ENCODE assay signal across 19 cellular contexts in the genomic region with DNA sequence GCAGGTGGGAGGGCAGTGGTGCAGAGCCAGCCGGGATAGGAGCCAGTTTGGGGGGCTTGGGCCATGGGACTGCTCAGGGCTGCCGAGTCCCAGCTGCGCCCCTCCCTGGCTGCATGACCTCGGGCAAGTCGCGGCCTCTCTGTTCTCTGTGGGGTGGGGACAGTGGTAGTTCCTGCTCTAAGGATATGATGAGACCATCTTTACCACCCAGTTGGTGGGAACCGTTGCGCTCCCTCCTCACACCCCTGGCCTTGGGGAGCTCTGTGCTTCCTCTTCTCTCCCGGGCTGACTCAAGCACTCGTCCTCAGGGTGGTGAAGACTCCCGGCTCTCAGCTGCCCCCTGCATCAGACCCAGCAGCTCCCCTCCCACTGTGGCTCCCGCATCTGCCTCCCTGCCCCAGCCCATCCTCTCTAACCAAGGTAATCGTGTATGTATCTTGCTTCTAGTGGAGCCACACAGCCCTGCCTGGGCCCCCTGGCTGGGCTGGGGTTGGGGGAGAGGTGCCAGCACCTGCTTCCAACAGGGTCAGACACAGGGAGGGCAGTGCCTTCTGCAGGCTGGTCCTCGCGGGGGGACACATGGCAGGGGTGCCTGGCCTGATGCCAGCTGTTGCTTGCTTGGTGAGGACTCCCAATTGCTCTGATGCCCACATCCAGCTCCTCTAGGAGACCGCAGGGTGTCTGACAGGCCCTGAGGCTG. TPM values are rescaled to one million over a fixed set of nuclear protein-coding genes. Genes with fewer than 3 reads are reported as not detected.
DNase-seq lines count a peak whose midpoint lies in the region; ATAC-seq and TF ChIP-seq lines count a peak whose summit lies in the region.
"Had no signal": no experiment of that assay in that cellular context is flagged by ENCODE, and none has a peak within 500 bp of the region (broad histone marks: within the 10 kb centered on the region; RNA-seq: fewer than 3 reads in every experiment).

No MANE protein-coding gene starts in this region.

- H3K27me3 Mint-ChIP-seq in stimulated activated naive CD8-positive, alpha-beta T cell treated with anti-CD3 and anti-CD28 coated beads, Interleukin-15, amount 100 ng/mL, for 72 hours, result no peaks in the 10 kb centered on the region

- TF ChIP-seq CTCF in right atrium auricular region (IDR thresholded peaks at IDR 0.05) (no peak), dorsolateral prefrontal cortex (IDR thresholded peaks at IDR 0.05 in 54 of 56, conservative IDR thresholded peaks at IDR 0.05 in 2 of 56; ENCODE audit: low read depth in 1 of 56, partially characterized antibody in 56 of 56) (no peak)

- 84 to 86% methylated on average over 16 of the region's 16 CpGs for WGBS in aorta, 2 donors

- ATAC-seq in left cardiac atrium, result no peak
- ATAC-seq in aorta (ENCODE audit: low FRiP score), result no peak
- no peak for ATAC-seq in HG02973 (IDR thresholded peaks at IDR 0.05; ENCODE audit: unreplicated experiment)
- no peak for ATAC-seq in stimulated activated naive CD8-positive, alpha-beta T cell treated with anti-CD3 and anti-CD28 coated beads, Interleukin-15, amount 100 ng/mL, for 72 hours
- ATAC-seq: HCT116 had no signal

- peaks cover 0 to 27% of the 10 kb centered on the region in 2 donors for H3K4me1 ChIP-seq in right atrium auricular region
- no peaks in the 10 kb centered on the region for H3K4me1 ChIP-seq in aorta (ENCODE audit: control insufficient read depth in 1 of 2, insufficient read depth in 2 of 2, low read length in 2 of 2)

- H3K27ac Mint-ChIP-seq in stimulated activated naive CD8-positive, alpha-beta T cell treated with anti-CD3 and anti-CD28 coated beads, Interleukin-15, amount 100 ng/mL, for 72 hours, result peak overlapping the region in 1 of 2 donors; percentile 83

- no peaks in the 10 kb centered on the region for H3K27me3 ChIP-seq in right atrium auricular region
- no peaks in the 10 kb centered on the region for H3K27me3 ChIP-seq in dorsolateral prefrontal cortex
- H3K27me3 ChIP-seq in aorta (ENCODE audit: control insufficient read depth in 1 of 2, insufficient read depth in 2 of 2, low read length in 1 of 2), result no peaks in the 10 kb centered on the region
- H3K27me3 ChIP-seq: BLaER1 had no signal

- no peak overlapping the region for H3K4me3 Mint-ChIP-seq in stimulated activated naive CD8-positive, alpha-beta T cell treated with anti-CD3 and anti-CD28 coated beads, Interleukin-15, amount 100 ng/mL, for 72 hours

- H3K36me3 ChIP-seq in right atrium auricular region (peaks cover 81% of the 10 kb centered on the region), aorta (ENCODE audit: control insufficient read depth in 1 of 2, insufficient read depth in 2 of 2, low read length in 1 of 2) (peaks cover 0 to 7% of the 10 kb centered on the region in 2 donors)

- H3K27ac ChIP-seq in right atrium auricular region (no peak overlapping the region), dorsolateral prefrontal cortex (peak overlapping the region in 57 of 59 donors; percentile 32 to 95 (median 81)), aorta (ENCODE audit: low read depth in 1 of 2, low read length in 2 of 2) (no peak overlapping the region)
- H3K27ac ChIP-seq: BLaER1, GM23248 had no signal

- DNase-seq in left cardiac atrium, result peak; percentile 30
- DNase-seq in right atrium auricular region (ENCODE audit: low spot score), result no peak
- peak in 1 of 10 donors; percentile 44 for DNase-seq in dorsolateral prefrontal cortex
- peak; percentile 78 for DNase-seq in posterior vena cava (ENCODE audit: low spot score)
- peak; percentile 45 to 64 for DNase-seq in aorta
- no peak for DNase-seq in SK-N-DZ (ENCODE audit: low spot score)
- no peak for DNase-seq in stimulated activated naive CD8-positive, alpha-beta T cell treated with anti-CD3 and anti-CD28 coated beads, Interleukin-15, amount 100 ng/mL, for 72 hours
- DNase-seq: DMS 273 treated with DMSO at 0.1 percent for 48 hours; GDM1; GM23248; NCI-H1417; NCI-H1930; NCI-H446; NCI-H69; NK-92 treated with Interleukin-12 subunit alpha and Interleukin-12 subunit beta, amount 100 ng/mL, for 24 hours had no signal

- H3K4me3 ChIP-seq in right atrium auricular region (no peak overlapping the region), dorsolateral prefrontal cortex (no peak overlapping the region), aorta (ENCODE audit: low read length in 2 of 2) (no peak overlapping the region)
- H3K4me3 ChIP-seq: BLaER1, GM23248 had no signal

- H3K9me3 ChIP-seq in right atrium auricular region (no peaks in the 10 kb centered on the region), aorta (ENCODE audit: control insufficient read depth, low read length) (no peaks in the 10 kb centered on the region)
- H3K9me3 ChIP-seq: BLaER1 had no signal

- H3K9me3 Mint-ChIP-seq in stimulated activated naive CD8-positive, alpha-beta T cell treated with anti-CD3 and anti-CD28 coated beads, Interleukin-15, amount 100 ng/mL, for 72 hours, result no peaks in the 10 kb centered on the region

- intact Hi-C loops in left cardiac atrium (cut with DNase I), result loop anchor here in 1 of 2 donors (10.0 kb wide), 1 partner anchor 205 kb away; a partner anchor contains a TSS
- intact Hi-C loops in dorsolateral prefrontal cortex (cut with DNase I), result loop anchor here in 1 of 2 donors (10.0 kb wide), 1 partner anchor 55 kb away; a partner anchor contains a TSS
- intact Hi-C loops in posterior vena cava (cut with DNase I), result no loop called here
- intact Hi-C loops in aorta (cut with DNase I), result no loop called here

- H3K4me1 Mint-ChIP-seq in stimulated activated naive CD8-positive, alpha-beta T cell treated with anti-CD3 and anti-CD28 coated beads, Interleukin-15, amount 100 ng/mL, for 72 hours, result no peaks in the 10 kb centered on the region

RNA-seq across cellular contexts. Expression of a gene that starts 15.1 kb away (rescaled TPM):
- total RNA-seq in left cardiac atrium (100 to 1,000 TPM; 169 to 195 TPM), right atrium auricular region (10 to 100 TPM; 46.5 to 62.6 TPM), dorsolateral prefrontal cortex (100 to 1,000 TPM in 4 of 120 experiments, 10 to 100 TPM in 113, 1 to 10 TPM in 3; 7.9 to 229 (median 32.7) TPM), posterior vena cava (100 to 1,000 TPM; 303 to 498 TPM), aorta (100 to 1,000 TPM; 339 to 651 TPM)
- polyA plus RNA-seq in aorta, result 100 to 1,000 TPM in 1 of 2 donors, 10 to 100 TPM in 1; 54.2 to 207 TPM
- 0.17 and 0.36 TPM in 2 replicates for polyA plus RNA-seq in SK-N-DZ (2014; cell fraction: cytosol; rRNA removed)
- polyA plus RNA-seq in SK-N-DZ (2014; cell fraction: nucleus; rRNA removed), result 4.5 and 8.7 TPM in 2 replicates
- total RNA-seq: GM23248, OCI-LY7 had no signal
- polyA plus RNA-seq: GM23248 had no signal

RNA-seq across cellular contexts. Expression of a gene that starts 24.6 kb away (rescaled TPM):
- total RNA-seq in left cardiac atrium, result 10 to 100 TPM; 45.9 to 49.0 TPM
- 10 to 100 TPM; 29.2 to 49.6 TPM for total RNA-seq in right atrium auricular region
- total RNA-seq in dorsolateral prefrontal cortex, result 100 to 1,000 TPM; 146 to 372 (median 259) TPM
- 10 to 100 TPM; 53.0 to 65.2 TPM for total RNA-seq in posterior vena cava
- total RNA-seq in aorta, result 100 to 1,000 TPM in 1 of 2 donors, 10 to 100 TPM in 1; 80.9 to 157 TPM
- polyA plus RNA-seq in aorta, result 100 to 1,000 TPM in 1 of 2 donors, 10 to 100 TPM in 1; 13.3 to 122 TPM
- polyA plus RNA-seq in SK-N-DZ (2014; cell fraction: cytosol; rRNA removed), result 28.0 and 49.3 TPM in 2 replicates
- polyA plus RNA-seq in SK-N-DZ (2014; cell fraction: nucleus; rRNA removed), result 168 and 213 TPM in 2 replicates

RNA-seq across cellular contexts. Expression of a gene that starts 26.2 kb away (rescaled TPM):
- total RNA-seq in left cardiac atrium, result 1,000 to 10,000 TPM; 2,841 to 3,233 TPM
- total RNA-seq in right atrium auricular region, result 1,000 to 10,000 TPM; 4,697 to 8,249 TPM
- total RNA-seq in dorsolateral prefrontal cortex, result 1 to 10 TPM in 33 of 120 experiments, under 1 TPM in 16, not detected in 71; 0.62 to 2.9 (median 1.2) TPM
- total RNA-seq in posterior vena cava, result 1 to 10 TPM; 3.5 to 5.5 TPM
- total RNA-seq in aorta, result 1 to 10 TPM; 2.6 to 4.7 TPM
- polyA plus RNA-seq in aorta, result 10 to 100 TPM in 1 of 2 donors, 1 to 10 TPM in 1; 3.0 to 20.7 TPM
- 2.7 and 3.3 TPM in 2 replicates for polyA plus RNA-seq in SK-N-DZ (2014; cell fraction: cytosol; rRNA removed)
- polyA plus RNA-seq in SK-N-DZ (2014; cell fraction: nucleus; rRNA removed), result 1.7 and 6.5 TPM in 2 replicates
- total RNA-seq: GM23248 had no signal
- polyA plus RNA-seq: GM23248 had no signal

RNA-seq across cellular contexts. Expression of a gene that starts 35.1 kb away (rescaled TPM):
- total RNA-seq in left cardiac atrium (10 to 100 TPM; 13.7 to 19.9 TPM), right atrium auricular region (10 to 100 TPM; 11.8 to 12.6 TPM), dorsolateral prefrontal cortex (10 to 100 TPM in 36 of 120 experiments, 1 to 10 TPM in 84; 1.6 to 23.6 (median 7.0) TPM), posterior vena cava (10 to 100 TPM; 12.4 to 17.7 TPM), aorta (10 to 100 TPM; 12.5 to 23.8 TPM)
- under 1 TPM in 1 of 2 donors, not detected in 1; 0.26 TPM for polyA plus RNA-seq in aorta
- polyA plus RNA-seq in SK-N-DZ (2014; cell fraction: cytosol; rRNA removed), result 0.24 and 1.3 TPM in 2 replicates
- polyA plus RNA-seq in SK-N-DZ (2014; cell fraction: nucleus; rRNA removed), result 0.39 and 2.1 TPM in 2 replicates
- total RNA-seq: GM23248, OCI-LY7 had no signal

RNA-seq across cellular contexts. Expression of a gene that starts 53.6 kb away (rescaled TPM):
- total RNA-seq in left cardiac atrium (100 to 1,000 TPM; 114 to 141 TPM), right atrium auricular region (100 to 1,000 TPM in 1 of 2 donors, 10 to 100 TPM in 1; 94.0 to 146 TPM), dorsolateral prefrontal cortex (10 to 100 TPM; 10.8 to 61.6 (median 20.5) TPM), posterior vena cava (10 to 100 TPM; 42.7 to 48.6 TPM), aorta (10 to 100 TPM; 29.6 to 33.0 TPM)
- polyA plus RNA-seq in aorta, result 100 to 1,000 TPM in 1 of 2 donors, 10 to 100 TPM in 1; 46.3 to 148 TPM
- 342 and 366 TPM in 2 replicates for polyA plus RNA-seq in SK-N-DZ (2014; cell fraction: cytosol; rRNA removed)
- polyA plus RNA-seq in SK-N-DZ (2014; cell fraction: nucleus; rRNA removed), result 688 and 845 TPM in 2 replicates

Comparison
In these comparisons a context has a peak if more than half of its experiments do, and no peak if none do; other contexts are left out.
1. DNase-seq: peak in left cardiac atrium (single experiment), posterior vena cava (single experiment) and aorta (2 of 2); none in right atrium auricular region (single experiment), SK-N-DZ (single experiment) and stimulated activated naive CD8-positive, alpha-beta T cell treated with anti-CD3 and anti-CD28 coated beads, Interleukin-15, amount 100 ng/mL, for 72 hours (0 of 2).
2. H3K27ac ChIP-seq: peak in dorsolateral prefrontal cortex (57 of 59); none in right atrium auricular region (0 of 2) and aorta (0 of 2).
3. RNA of a gene that starts 26.2 kb away (total RNA-seq): 4,697 to 8,249 TPM in right atrium auricular region and 2,841 to 3,233 TPM in left cardiac atrium; 3.5 to 5.5 TPM in posterior vena cava, 2.6 to 4.7 TPM in aorta and 0.62 to 2.9 TPM in dorsolateral prefrontal cortex; every median in the first group is over 100 times any median in the second.